ENCODE assay signal across 8 cellular contexts in genomic region chr10:12264204-12264908, GRCh38.
DNase-seq lines count a peak whose midpoint lies in the region; ATAC-seq and TF ChIP-seq lines count a peak whose summit lies in the region.

No MANE protein-coding gene starts in this region.

- H2BK12ac ChIP-seq in mesenchymal stem cell (ENCODE audit: low read length in 2 of 2): no peak overlapping the region

- 28 to 29% methylated on average over 29 to 30 of the region's 30 CpGs for WGBS in ectodermal cell, 2 experiments
- 19% methylated on average over 23 of the region's 30 CpGs for WGBS in mesenchymal stem cell

- H3K27me3 ChIP-seq in ectodermal cell (ENCODE audit: control insufficient read depth, insufficient read depth, low read length, poor library complexity, severe bottlenecking): no peaks in the 10 kb centered on the region
- H3K27me3 ChIP-seq in mesenchymal stem cell (ENCODE audit: control insufficient read depth in 1 of 2, insufficient read depth in 1 of 2, low read length in 2 of 2): no peaks in the 10 kb centered on the region

- H3K36me3 Mint-ChIP-seq in activated CD8-positive, alpha-beta T cell treated with anti-CD3 and anti-CD28 coated beads for 36 hours (ENCODE audit: low read depth): peaks cover 3% of the 10 kb centered on the region

- no peak overlapping the region for H2BK15ac ChIP-seq in mesenchymal stem cell (ENCODE audit: low read depth, poor library complexity, severe bottlenecking)

- no peak overlapping the region for H4K91ac ChIP-seq in mesenchymal stem cell (ENCODE audit: low read length)

- H3K79me1 ChIP-seq in mesenchymal stem cell (replicated peaks; ENCODE audit: low read length, poor library complexity, severe bottlenecking): no peaks in the 10 kb centered on the region

- no peak overlapping the region for H2AFZ ChIP-seq in mesenchymal stem cell (ENCODE audit: low read depth, low read length)

- H3K4me3 Mint-ChIP-seq in activated CD8-positive, alpha-beta T cell treated with anti-CD3 and anti-CD28 coated beads for 36 hours: peak overlapping the region; percentile 30

- peak; percentile 90 for ATAC-seq in GM19328 (IDR thresholded peaks at IDR 0.05; ENCODE audit: unreplicated experiment)
- ATAC-seq in HG03457 (IDR thresholded peaks at IDR 0.05; ENCODE audit: unreplicated experiment): peak; percentile 74
- peak; percentile 92 for ATAC-seq in activated CD8-positive, alpha-beta T cell treated with anti-CD3 and anti-CD28 coated beads for 36 hours

- intact Hi-C loops in activated CD8-positive, alpha-beta T cell treated with anti-CD3 and anti-CD28 coated beads for 36 hours (cut with micrococcal nuclease): loop anchor here (5.0 kb wide), 2 partner anchors 393 to 448 kb away; no protein-coding TSS in a partner anchor

- peak overlapping the region; percentile 19 for H3K27ac ChIP-seq in C4-2B
- H3K27ac ChIP-seq in ectodermal cell (ENCODE audit: insufficient read depth, low read depth, low read length, poor library complexity, severe bottlenecking): peak overlapping the region; percentile 50
- peak overlapping the region; percentile 10 for H3K27ac ChIP-seq in mesenchymal stem cell (ENCODE audit: low read length, poor library complexity, severe bottlenecking)

- peak overlapping the region in 1 of 2 experiments; percentile 7 for H3K18ac ChIP-seq in mesenchymal stem cell (ENCODE audit: low read depth in 1 of 2, low read length in 2 of 2)

- no peaks in the 10 kb centered on the region for H3K9me3 Mint-ChIP-seq in activated CD8-positive, alpha-beta T cell treated with anti-CD3 and anti-CD28 coated beads for 36 hours

- peak overlapping the region; percentile 85 for H3K27ac Mint-ChIP-seq in activated CD8-positive, alpha-beta T cell treated with anti-CD3 and anti-CD28 coated beads for 36 hours

- peaks cover 24% of the 10 kb centered on the region for H3K4me1 Mint-ChIP-seq in activated CD8-positive, alpha-beta T cell treated with anti-CD3 and anti-CD28 coated beads for 36 hours (ENCODE audit: low read depth)

- no peak overlapping the region for H3K14ac ChIP-seq in mesenchymal stem cell (ENCODE audit: low read length in 2 of 2)

- H3K4me1 ChIP-seq in ectodermal cell (ENCODE audit: control insufficient read depth, insufficient read depth, low read length) (no peaks in the 10 kb centered on the region), mesenchymal stem cell (ENCODE audit: control insufficient read depth, insufficient read depth, low read depth, low read length) (peaks cover 3% of the 10 kb centered on the region)

- POLR2A ChIA-PET in activated CD8-positive, alpha-beta T cell treated with anti-CD3 and anti-CD28 coated beads for 36 hours (lab: Charles Lee): no interaction called here

- peak overlapping the region; percentile 78 for H3K9ac ChIP-seq in mesenchymal stem cell (ENCODE audit: low read length)

- H3K36me3 ChIP-seq in ectodermal cell (ENCODE audit: control insufficient read depth, insufficient read depth, low read length): no peaks in the 10 kb centered on the region
- H3K36me3 ChIP-seq in mesenchymal stem cell (ENCODE audit: control insufficient read depth in 1 of 2, insufficient read depth in 2 of 2, low read depth in 1 of 2, low read length in 2 of 2): no peaks in the 10 kb centered on the region

- no peak overlapping the region for H3K4ac ChIP-seq in mesenchymal stem cell (ENCODE audit: low read depth in 1 of 2, low read length in 2 of 2)

- H3K4me2 ChIP-seq in mesenchymal stem cell (ENCODE audit: low read length, poor library complexity, severe bottlenecking): peak overlapping the region; percentile 84

- H3K23ac ChIP-seq in mesenchymal stem cell (ENCODE audit: low read length in 2 of 2): no peak overlapping the region

- H2AK5ac ChIP-seq in mesenchymal stem cell (ENCODE audit: low read length, severe bottlenecking): no peak overlapping the region

- no peak overlapping the region for H3K4me3 ChIP-seq in ectodermal cell (ENCODE audit: insufficient read depth, low read depth, low read length)
- peak overlapping the region; percentile 40 to 73 for H3K4me3 ChIP-seq in mesenchymal stem cell (ENCODE audit: insufficient read depth in 1 of 2, low read depth in 1 of 2, low read length in 2 of 2)

- DNase-seq in NCI-H526 (lab: John Stamatoyannopoulos, UW): peak; percentile 31 to 83
- peak; percentile 89 for DNase-seq in activated CD8-positive, alpha-beta T cell treated with anti-CD3 and anti-CD28 coated beads for 36 hours
- DNase-seq in mesenchymal stem cell: peak; percentile 84
- peak; percentile 30 for DNase-seq in stimulated activated CD8-positive, alpha-beta memory T cell treated with anti-CD3 and anti-CD28 coated beads, Interleukin-12 subunit alpha, Interleukin-12 subunit beta, amount 100 ng/mL, for 24 hours (ENCODE audit: extremely low read depth)

- CTCF ChIA-PET in activated CD8-positive, alpha-beta T cell treated with anti-CD3 and anti-CD28 coated beads for 36 hours (lab: Charles Lee): interaction anchor here (0.6 to 3.3 kb wide), 17 partner anchors 13 to 447 kb away, joined by 3 to 38 read pairs (median 3); no protein-coding TSS in a partner anchor

- peak; percentile 98 for TF ChIP-seq CTCF in C4-2B (conservative IDR thresholded peaks at IDR 0.05)
- TF ChIP-seq CTCF in activated CD8-positive, alpha-beta T cell treated with anti-CD3 and anti-CD28 coated beads for 36 hours (IDR thresholded peaks at IDR 0.05): peak; percentile 73

- H3K9me3 ChIP-seq in ectodermal cell (ENCODE audit: control insufficient read depth, low read length) (no peaks in the 10 kb centered on the region), mesenchymal stem cell (ENCODE audit: control insufficient read depth, low read length) (no peaks in the 10 kb centered on the region)

- H2BK5ac ChIP-seq in mesenchymal stem cell (ENCODE audit: low read depth, low read length, poor library complexity, severe bottlenecking): peak overlapping the region; percentile 67

- H3K27me3 Mint-ChIP-seq in activated CD8-positive, alpha-beta T cell treated with anti-CD3 and anti-CD28 coated beads for 36 hours: no peaks in the 10 kb centered on the region

- H4K8ac ChIP-seq in mesenchymal stem cell (ENCODE audit: low read length): no peak overlapping the region

- H2BK120ac ChIP-seq in mesenchymal stem cell (ENCODE audit: low read depth, low read length): no peak overlapping the region

Comparison
In these comparisons a context has a peak if more than half of its experiments do, and no peak if none do; other contexts are left out.
1. DNase-seq: peak in every context shown above with its lines; median percentile 89 in activated CD8-positive, alpha-beta T cell treated with anti-CD3 and anti-CD28 coated beads for 36 hours; 84 in mesenchymal stem cell; 57 in NCI-H526; 30 in stimulated activated CD8-positive, alpha-beta memory T cell treated with anti-CD3 and anti-CD28 coated beads, Interleukin-12 subunit alpha, Interleukin-12 subunit beta, amount 100 ng/mL, for 24 hours.